ENCODE assay signal across 6 cellular contexts in the genomic region with DNA sequence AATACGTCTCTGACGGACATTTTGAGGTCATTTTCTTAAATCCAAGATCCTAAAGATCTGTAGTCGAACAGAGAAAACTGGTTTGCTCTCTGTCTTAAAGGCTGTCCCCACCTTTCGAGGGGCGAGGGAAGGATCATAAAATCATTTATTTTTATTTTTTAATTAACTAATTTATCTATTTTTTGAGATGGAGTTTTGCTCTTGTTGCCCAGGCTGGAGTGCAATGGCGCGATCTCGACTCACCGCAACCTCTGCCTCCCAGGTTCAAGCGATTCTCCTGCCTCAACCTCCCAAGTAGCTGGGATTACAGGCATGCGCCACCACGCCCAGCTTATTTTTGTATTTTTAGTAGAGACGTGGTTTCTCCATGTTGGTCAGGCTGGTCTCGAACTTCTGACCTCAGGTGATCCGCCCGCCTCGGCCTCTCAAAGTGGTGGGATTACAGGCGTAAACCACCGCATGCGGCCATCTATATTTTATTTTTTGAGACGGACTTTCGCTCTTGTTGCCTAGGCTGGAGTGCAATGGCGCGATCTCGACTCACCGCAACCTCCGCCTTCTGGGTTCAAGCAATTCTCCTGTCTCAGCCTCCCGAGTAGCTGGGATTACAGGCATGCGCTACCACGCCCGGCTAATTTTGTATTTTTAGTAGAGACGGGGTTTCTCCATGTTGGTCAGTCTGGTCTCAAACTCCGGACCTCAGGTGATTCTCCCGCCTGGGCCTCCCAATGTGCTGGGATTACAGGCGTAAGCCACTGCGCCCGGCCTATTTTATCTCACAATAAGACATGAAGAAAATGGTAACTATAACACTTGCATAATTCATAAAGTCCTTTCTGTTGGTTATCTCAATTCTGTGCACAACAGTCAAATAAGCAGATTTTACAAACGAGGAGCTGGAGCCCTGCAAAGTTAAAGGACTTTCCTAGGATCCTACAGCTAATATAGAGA. TPM values are rescaled to one million over a fixed set of nuclear protein-coding genes. Genes with fewer than 3 reads are reported as not detected.
A peak's percentile ranks its signal among the peaks of the same experiment; 100 is the strongest.
DNase-seq lines count a peak whose midpoint lies in the region; FAIRE-seq and TF ChIP-seq lines count a peak whose summit lies in the region.
"Not testable (repeated sequence)": the region's sequence is repeated elsewhere in the genome, so short reads cannot be mapped to it uniquely, and the experiment has no call there.

No MANE protein-coding gene starts in this region.

- not testable (repeated sequence) for H2BK5ac ChIP-seq in neuronal stem cell (ENCODE audit: low read length)

- H2BK15ac ChIP-seq in neuronal stem cell (ENCODE audit: low read length) = not testable (repeated sequence)

- H3K4me3 ChIP-seq in H7 (ENCODE audit: insufficient read depth, low read depth, low read length) (peak overlapping the region; percentile 77), bronchial epithelial cell (ENCODE audit: low read depth, low read length) (peak overlapping the region; percentile 22), hepatocyte (peak overlapping the region; percentile 25), neuronal stem cell (ENCODE audit: low read length in 2 of 2) (peak overlapping the region; percentile 48 to 69)

- H3K79me1 ChIP-seq in neuronal stem cell (ENCODE audit: low read depth, low read length) = not testable (repeated sequence)

- peaks cover 65% of the 10 kb centered on the region for H3K36me3 Mint-ChIP-seq in T-helper 2 cell treated with Interferon-gamma antibody and Interleukin-4, amounts not matched to agents 5 μg/mL and 100 μg/mL, for 36 hours (ENCODE audit: low read depth)
- peaks cover 39% of the 10 kb centered on the region for H3K36me3 Mint-ChIP-seq in type B pancreatic cell

- not testable (repeated sequence) for H3K9ac ChIP-seq in neuronal stem cell (ENCODE audit: low read depth, low read length, poor library complexity)

- not testable (repeated sequence) for DNase-seq in H7; T-helper 2 cell treated with Interferon-gamma antibody and Interleukin-4, amounts not matched to agents 5 μg/mL and 100 μg/mL, for 36 hours (ENCODE audit: low spot score); bronchial epithelial cell (ENCODE audit: low read depth); hepatocyte (ENCODE audit: low spot score); neuronal stem cell (ENCODE audit: low spot score); type B pancreatic cell (ENCODE audit: extremely low spot score, unreplicated experiment)

- H3K27ac Mint-ChIP-seq in T-helper 2 cell treated with Interferon-gamma antibody and Interleukin-4, amounts not matched to agents 5 μg/mL and 100 μg/mL, for 36 hours = peak overlapping the region; percentile 98
- peak overlapping the region; percentile 100 for H3K27ac Mint-ChIP-seq in type B pancreatic cell

- FAIRE-seq in bronchial epithelial cell (lab: Jason Lieb, UNC) = not testable (repeated sequence)

- H3K9me3 ChIP-seq in hepatocyte (ENCODE audit: low read depth); neuronal stem cell (replicated peaks in 1 of 2; ENCODE audit: control insufficient read depth in 2 of 2, insufficient read depth in 1 of 2, low read depth in 1 of 2, low read length in 2 of 2): not testable (repeated sequence)

- H3K23ac ChIP-seq in neuronal stem cell (ENCODE audit: low read depth, low read length, poor library complexity) = not testable (repeated sequence)

- peaks cover 41% of the 10 kb centered on the region for H3K79me2 ChIP-seq in hepatocyte

- H3K4me2 ChIP-seq in hepatocyte = peak overlapping the region; percentile 75
- peak overlapping the region; percentile 58 for H3K4me2 ChIP-seq in neuronal stem cell (ENCODE audit: insufficient read depth, low read length, poor library complexity, severe bottlenecking)

- not testable (repeated sequence) for H3K4ac ChIP-seq in neuronal stem cell (ENCODE audit: low read length)

- peaks cover 13% of the 10 kb centered on the region for H3K4me1 ChIP-seq in hepatocyte (ENCODE audit: insufficient read depth)
- H3K4me1 ChIP-seq in neuronal stem cell (ENCODE audit: control insufficient read depth in 2 of 2, insufficient read depth in 1 of 2, low read depth in 1 of 2, low read length in 2 of 2) = peaks cover 7 to 22% of the 10 kb centered on the region in 2 donors

- H3K9me3 Mint-ChIP-seq in T-helper 2 cell treated with Interferon-gamma antibody and Interleukin-4, amounts not matched to agents 5 μg/mL and 100 μg/mL, for 36 hours; type B pancreatic cell: not testable (repeated sequence)

- H3K14ac ChIP-seq in neuronal stem cell (ENCODE audit: low read length) = not testable (repeated sequence)

- H3K27me3 Mint-ChIP-seq in T-helper 2 cell treated with Interferon-gamma antibody and Interleukin-4, amounts not matched to agents 5 μg/mL and 100 μg/mL, for 36 hours (ENCODE audit: low read depth) = not testable (repeated sequence)
- H3K27me3 Mint-ChIP-seq in type B pancreatic cell = peaks cover 11% of the 10 kb centered on the region

- not testable (repeated sequence) for H2BK12ac ChIP-seq in neuronal stem cell (ENCODE audit: low read length)

- H3K9me2 ChIP-seq in hepatocyte (replicated peaks; ENCODE audit: insufficient read depth) = not testable (repeated sequence)

- not testable (repeated sequence) for H3K18ac ChIP-seq in neuronal stem cell (ENCODE audit: low read length)

- not testable (repeated sequence) for TF ChIP-seq CTCF in bronchial epithelial cell (IDR thresholded peaks at IDR 0.05; ENCODE audit: insufficient read depth, low read length, severe bottlenecking); hepatocyte (IDR thresholded peaks at IDR 0.05; ENCODE audit: poor library complexity)
- TF ChIP-seq CTCF in type B pancreatic cell (conservative IDR thresholded peaks at IDR 0.05) = peak; percentile 24

- H2AFZ ChIP-seq in hepatocyte (peak overlapping the region; percentile 31), neuronal stem cell (ENCODE audit: low read length) (peak overlapping the region; percentile 47)

- 87% methylated on average over 38 of the region's 38 CpGs for WGBS in hepatocyte (ENCODE audit: low lambda C conversion rate, missing lambda C conversion rate)
- no CpG with 5 or more reads among the region's 38 CpGs for WGBS in neuronal stem cell (ENCODE audit: extremely low coverage in 2 of 2, insufficient read length in 2 of 2, insufficient replicate concordance in 1 of 2), 2 donors

- H3K36me3 ChIP-seq in H7 (replicated peaks; ENCODE audit: control insufficient read depth, insufficient read depth, low read length) (peaks cover 22% of the 10 kb centered on the region), neuronal stem cell (replicated peaks in 1 of 2; ENCODE audit: control insufficient read depth in 2 of 2, insufficient read depth in 2 of 2, low read length in 2 of 2) (peaks cover 27 to 38% of the 10 kb centered on the region in 2 donors)
- not testable (repeated sequence) for H3K36me3 ChIP-seq in bronchial epithelial cell (ENCODE audit: control insufficient read depth, insufficient read depth, low read length); hepatocyte (replicated peaks; ENCODE audit: insufficient read depth, low read depth)

- peak overlapping the region; percentile 93 for H3K4me3 Mint-ChIP-seq in T-helper 2 cell treated with Interferon-gamma antibody and Interleukin-4, amounts not matched to agents 5 μg/mL and 100 μg/mL, for 36 hours
- H3K4me3 Mint-ChIP-seq in type B pancreatic cell = peak overlapping the region; percentile 97

- H2AK5ac ChIP-seq in neuronal stem cell (ENCODE audit: low read depth, low read length) = not testable (repeated sequence)

- H3K27ac ChIP-seq in hepatocyte (peak overlapping the region; percentile 91), neuronal stem cell (replicated peaks; ENCODE audit: low read length) (peak overlapping the region; percentile 79)

- H2BK120ac ChIP-seq in neuronal stem cell (ENCODE audit: low read depth, low read length) = not testable (repeated sequence)

- H3K27me3 ChIP-seq in H7 (ENCODE audit: control insufficient read depth, insufficient read depth, low read length); bronchial epithelial cell (ENCODE audit: control insufficient read depth, insufficient read depth, low read length); hepatocyte; neuronal stem cell (ENCODE audit: control insufficient read depth in 3 of 3, insufficient read depth in 3 of 3, low read depth in 1 of 3, low read length in 3 of 3): not testable (repeated sequence)

- peaks cover 44% of the 10 kb centered on the region for H3K4me1 Mint-ChIP-seq in T-helper 2 cell treated with Interferon-gamma antibody and Interleukin-4, amounts not matched to agents 5 μg/mL and 100 μg/mL, for 36 hours (ENCODE audit: low read depth)
- H3K4me1 Mint-ChIP-seq in type B pancreatic cell (ENCODE audit: unreplicated experiment) = peaks cover 31% of the 10 kb centered on the region

- H4K20me1 ChIP-seq in hepatocyte (ENCODE audit: insufficient read depth, poor library complexity, severe bottlenecking) = peaks cover 16% of the 10 kb centered on the region

- H4K8ac ChIP-seq in neuronal stem cell (ENCODE audit: low read depth, low read length) = not testable (repeated sequence)

- not testable (repeated sequence) for H4K91ac ChIP-seq in neuronal stem cell (ENCODE audit: low read depth, low read length, poor library complexity)

RNA-seq across cellular contexts. Expression of a gene that starts 1.0 kb away (rescaled TPM):
- total RNA-seq in H7 (2014; rRNA removed; shearing (Covaris generic)) = 25.5 and 29.1 TPM in 2 replicates
- total RNA-seq in bronchial epithelial cell = 2.4 and 2.7 TPM in 2 replicates
- total RNA-seq in hepatocyte = 3.3 and 8.7 TPM in 2 replicates
- 9.8 and 9.9 TPM in 2 replicates for polyA plus RNA-seq in hepatocyte
- 50.3 TPM for polyA plus RNA-seq in neuronal stem cell (2013, experiment 1 of 2)
- 51.5 TPM for polyA plus RNA-seq in neuronal stem cell (2013, experiment 2 of 2)
- 30.1 and 71.3 TPM in 2 replicates for total RNA-seq in type B pancreatic cell (ENCODE audit: low replicate concordance)

RNA-seq across cellular contexts. Expression of a gene that starts 2.0 kb away (rescaled TPM):
- total RNA-seq in H7 (2014; rRNA removed; shearing (Covaris generic)) = 1,911 and 2,101 TPM in 2 replicates
- total RNA-seq in bronchial epithelial cell (131 and 136 TPM in 2 replicates), hepatocyte (460 and 470 TPM in 2 replicates), type B pancreatic cell (ENCODE audit: low replicate concordance) (560 and 1,225 TPM in 2 replicates)
- 414 and 433 TPM in 2 replicates for polyA plus RNA-seq in hepatocyte
- 2,147 TPM for polyA plus RNA-seq in neuronal stem cell (2013, experiment 1 of 2)
- polyA plus RNA-seq in neuronal stem cell (2013, experiment 2 of 2) = 2,146 TPM

RNA-seq across cellular contexts. Expression of a gene that starts 24.4 kb away (rescaled TPM):
- 140 and 152 TPM in 2 replicates for total RNA-seq in H7 (2014; rRNA removed; shearing (Covaris generic))
- total RNA-seq in bronchial epithelial cell (15.1 and 20.0 TPM in 2 replicates), hepatocyte (93.5 and 103 TPM in 2 replicates), type B pancreatic cell (ENCODE audit: low replicate concordance) (72.9 and 94.8 TPM in 2 replicates)
- 144 and 148 TPM in 2 replicates for polyA plus RNA-seq in hepatocyte
- polyA plus RNA-seq in neuronal stem cell (2013, experiment 1 of 2) = 107 TPM
- polyA plus RNA-seq in neuronal stem cell (2013, experiment 2 of 2) = 102 TPM

RNA-seq across cellular contexts. Expression of a gene that starts 26.2 kb away (rescaled TPM):
- total RNA-seq in H7 (2014; rRNA removed; shearing (Covaris generic)) = 116 and 141 TPM in 2 replicates
- total RNA-seq in bronchial epithelial cell (186 and 279 TPM in 2 replicates), hepatocyte (173 and 193 TPM in 2 replicates), type B pancreatic cell (ENCODE audit: low replicate concordance) (24.3 and 40.1 TPM in 2 replicates)
- polyA plus RNA-seq in hepatocyte = 158 and 159 TPM in 2 replicates
- polyA plus RNA-seq in neuronal stem cell (2013, experiment 1 of 2) = 11.0 TPM
- polyA plus RNA-seq in neuronal stem cell (2013, experiment 2 of 2) = 10.9 TPM

RNA-seq across cellular contexts. Expression of a gene that starts 27.3 kb away (rescaled TPM):
- total RNA-seq in H7 (2014; rRNA removed; shearing (Covaris generic)) = 20.7 and 23.8 TPM in 2 replicates
- 0.26 and 0.51 TPM in 2 replicates for total RNA-seq in bronchial epithelial cell
- total RNA-seq in hepatocyte = 7.2 and 7.8 TPM in 2 replicates
- polyA plus RNA-seq in hepatocyte = 17.2 and 21.0 TPM in 2 replicates
- polyA plus RNA-seq in neuronal stem cell (2013, experiment 1 of 2) = 98.1 TPM
- polyA plus RNA-seq in neuronal stem cell (2013, experiment 2 of 2) = 96.2 TPM
- total RNA-seq in type B pancreatic cell (ENCODE audit: low replicate concordance) = 21.8 and 48.9 TPM in 2 replicates

Comparison
In these comparisons a context has a peak if more than half of its experiments do, and no peak if none do; other contexts are left out.
1. H3K4me3 ChIP-seq: peak in every context shown above with its lines; median percentile 77 in H7; 58 in neuronal stem cell; 25 in hepatocyte; 22 in bronchial epithelial cell.